Comparison of ENCODE assay signal across 8 cellular contexts in the genomic region with DNA sequence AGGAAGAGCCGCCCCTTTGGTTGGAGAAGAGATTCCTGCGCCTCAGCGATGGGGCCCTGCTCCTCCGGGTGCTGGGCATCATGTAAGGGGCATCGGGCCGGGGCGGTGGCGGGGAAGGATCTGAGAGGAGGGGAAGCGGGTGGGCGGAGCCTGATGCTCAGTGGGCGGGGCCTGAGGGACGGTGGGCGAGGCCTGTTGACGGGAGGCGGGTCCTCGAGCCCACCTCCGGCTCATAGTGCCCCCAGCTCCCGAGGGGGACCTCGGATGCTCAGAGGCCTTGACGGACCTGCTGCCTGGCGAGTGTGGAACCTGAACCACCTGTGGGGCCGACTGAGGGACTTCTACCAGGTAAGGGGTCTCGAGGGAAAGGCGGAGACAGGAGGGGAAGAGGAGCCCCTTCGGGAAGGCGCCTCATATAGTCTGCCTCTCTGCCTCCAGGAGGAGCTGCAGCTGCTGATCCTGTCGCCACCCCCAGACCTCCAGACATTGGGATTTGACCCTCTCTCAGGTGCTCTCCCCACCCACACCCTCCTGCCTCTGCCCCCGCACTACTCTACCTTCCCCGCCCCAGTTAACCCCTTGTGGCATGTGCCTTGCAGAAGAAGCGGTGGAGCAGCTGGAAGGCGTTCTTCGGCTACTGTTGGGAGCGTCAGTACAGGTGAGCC. TPM values are rescaled to one million over a fixed set of nuclear protein-coding genes. Genes with fewer than 3 reads are reported as not detected.
DNase-seq lines count a peak whose midpoint lies in the region; ATAC-seq, FAIRE-seq and TF ChIP-seq lines count a peak whose summit lies in the region.

No MANE protein-coding gene starts in this region.

- no peaks in the 10 kb centered on the region for H3K9me3 Mint-ChIP-seq in activated CD8-positive, alpha-beta memory T cell treated with anti-CD3 and anti-CD28 coated beads, Interleukin-2, amount 10 ng/mL, durations not matched to agents 7 days and 5 days (ENCODE audit: low read depth)

- peak overlapping the region; percentile 78 for H3K4me3 Mint-ChIP-seq in activated CD8-positive, alpha-beta memory T cell treated with anti-CD3 and anti-CD28 coated beads, Interleukin-2, amount 10 ng/mL, durations not matched to agents 7 days and 5 days

- H3K4me1 ChIP-seq in left ventricle myocardium inferior: peaks cover 18% of the 10 kb centered on the region
- no peaks in the 10 kb centered on the region for H3K4me1 ChIP-seq in uterus

- CTCF ChIA-PET in activated CD8-positive, alpha-beta memory T cell treated with anti-CD3 and anti-CD28 coated beads, Interleukin-2, amount 10 ng/mL, durations not matched to agents 7 days and 5 days (lab: Charles Lee): interaction anchor here (0.7 to 5.1 kb wide), 9 partner anchors 8 to 312 kb away, joined by 3 to 51 read pairs (median 9); partner anchors contain the start of genes PRDX5 and TRMT112

- H3K9me3 ChIP-seq in left ventricle myocardium inferior (replicated peaks) (no peaks in the 10 kb centered on the region), uterus (no peaks in the 10 kb centered on the region)

- H3K27ac ChIP-seq in left ventricle myocardium inferior (replicated peaks) (no peak overlapping the region), uterus (no peak overlapping the region)

- TF ChIP-seq CTCF in left ventricle myocardium inferior (IDR thresholded peaks at IDR 0.05; ENCODE audit: borderline replicate concordance) (no peak), uterus (IDR thresholded peaks at IDR 0.05) (no peak)

- peaks cover 25% of the 10 kb centered on the region for H3K36me3 Mint-ChIP-seq in activated CD8-positive, alpha-beta memory T cell treated with anti-CD3 and anti-CD28 coated beads, Interleukin-2, amount 10 ng/mL, durations not matched to agents 7 days and 5 days

- H3K36me3 ChIP-seq in left ventricle myocardium inferior: no peaks in the 10 kb centered on the region
- H3K36me3 ChIP-seq in uterus: no peaks in the 10 kb centered on the region

- peak overlapping the region; percentile 48 for H3K4me3 ChIP-seq in Jurkat, Clone E6-1 (ENCODE audit: low read length)
- H3K4me3 ChIP-seq in left ventricle myocardium inferior: peak overlapping the region; percentile 36
- no peak overlapping the region for H3K4me3 ChIP-seq in uterus

- FAIRE-seq in GM18507 (lab: Jason Lieb, UNC): peak; percentile 85

- ATAC-seq in activated CD8-positive, alpha-beta memory T cell treated with anti-CD3 and anti-CD28 coated beads, Interleukin-2, amount 10 ng/mL, durations not matched to agents 7 days and 5 days: peak; percentile 58

- TF ChIP-seq POLR2A in uterus (IDR thresholded peaks at IDR 0.05): no peak

- H3K27ac Mint-ChIP-seq in activated CD8-positive, alpha-beta memory T cell treated with anti-CD3 and anti-CD28 coated beads, Interleukin-2, amount 10 ng/mL, durations not matched to agents 7 days and 5 days: peak overlapping the region; percentile 87

- peak; percentile 66 for DNase-seq in GM18507 (ENCODE audit: extremely low spot score, insufficient read length, low read depth)
- DNase-seq in Jurkat, Clone E6-1 (ENCODE audit: low read depth, low spot score): no peak
- peak; percentile 90 for DNase-seq in activated CD8-positive, alpha-beta memory T cell treated with anti-CD3 and anti-CD28 coated beads, Interleukin-2, amount 10 ng/mL, durations not matched to agents 7 days and 5 days
- DNase-seq in left ventricle myocardium inferior: no peak
- peak; percentile 65 to 78 for DNase-seq in stimulated activated CD4-positive, alpha-beta T cell treated with anti-CD3 and anti-CD28 coated beads, Interleukin-4, amount 100 ng/mL, for 4 hours
- DNase-seq in AG20443 (ENCODE audit: low spot score): no peak
- DNase-seq in GM19240 (ENCODE audit: insufficient read length, low spot score): no peak
- no peak for DNase-seq in uterus

- peaks cover 7% of the 10 kb centered on the region for H3K27me3 ChIP-seq in left ventricle myocardium inferior (ENCODE audit: low read depth)
- H3K27me3 ChIP-seq in uterus: no peaks in the 10 kb centered on the region

- H3K27me3 Mint-ChIP-seq in activated CD8-positive, alpha-beta memory T cell treated with anti-CD3 and anti-CD28 coated beads, Interleukin-2, amount 10 ng/mL, durations not matched to agents 7 days and 5 days: no peaks in the 10 kb centered on the region

- H3K4me1 Mint-ChIP-seq in activated CD8-positive, alpha-beta memory T cell treated with anti-CD3 and anti-CD28 coated beads, Interleukin-2, amount 10 ng/mL, durations not matched to agents 7 days and 5 days: peaks cover 49% of the 10 kb centered on the region

- intact Hi-C loops in left ventricle myocardium inferior (cut with micrococcal nuclease): no loop called here
- intact Hi-C loops in uterus (cut with DNase I; ENCODE audit: low total_unique reads): no loop called here

RNA-seq across cellular contexts. Expression of gene CCDC88B, which starts 0.8 kb away (rescaled TPM):
- 16.2 TPM for polyA plus RNA-seq in Jurkat, Clone E6-1 (2012; ENCODE audit: insufficient read depth, insufficient read length)
- total RNA-seq in activated CD8-positive, alpha-beta memory T cell treated with anti-CD3 and anti-CD28 coated beads, Interleukin-2, amount 10 ng/mL, durations not matched to agents 7 days and 5 days: 100 to 1,000 TPM; 152 to 164 TPM
- total RNA-seq in left ventricle myocardium inferior (7.5 TPM), uterus (1 to 10 TPM in 3 of 4 donors, under 1 TPM in 1; 0.29 to 5.7 (median 2.9) TPM)

RNA-seq across cellular contexts. Expression of gene RPS6KA4, which starts 18.2 kb away (rescaled TPM):
- 26.5 TPM for polyA plus RNA-seq in Jurkat, Clone E6-1 (2012; ENCODE audit: insufficient read depth, insufficient read length)
- total RNA-seq in activated CD8-positive, alpha-beta memory T cell treated with anti-CD3 and anti-CD28 coated beads, Interleukin-2, amount 10 ng/mL, durations not matched to agents 7 days and 5 days: 10 to 100 TPM; 31.1 to 41.9 TPM
- 16.8 TPM for total RNA-seq in left ventricle myocardium inferior
- 10 to 100 TPM in 3 of 4 donors, 1 to 10 TPM in 1; 2.4 to 37.4 (median 29.3) TPM for total RNA-seq in uterus

RNA-seq across cellular contexts. Expression of gene PRDX5, which starts 22.9 kb away (rescaled TPM):
- 434 TPM for polyA plus RNA-seq in Jurkat, Clone E6-1 (2012; ENCODE audit: insufficient read depth, insufficient read length)
- total RNA-seq in activated CD8-positive, alpha-beta memory T cell treated with anti-CD3 and anti-CD28 coated beads, Interleukin-2, amount 10 ng/mL, durations not matched to agents 7 days and 5 days: 100 to 1,000 TPM; 125 to 163 TPM
- 321 TPM for total RNA-seq in left ventricle myocardium inferior
- 100 to 1,000 TPM in 3 of 4 donors, 10 to 100 TPM in 1; 97.1 to 156 (median 113) TPM for total RNA-seq in uterus

RNA-seq across cellular contexts. Expression of gene TRMT112, which starts 23.4 kb away (rescaled TPM):
- 483 TPM for polyA plus RNA-seq in Jurkat, Clone E6-1 (2012; ENCODE audit: insufficient read depth, insufficient read length)
- total RNA-seq in activated CD8-positive, alpha-beta memory T cell treated with anti-CD3 and anti-CD28 coated beads, Interleukin-2, amount 10 ng/mL, durations not matched to agents 7 days and 5 days: 100 to 1,000 TPM; 134 to 153 TPM
- total RNA-seq in left ventricle myocardium inferior: 97.5 TPM
- total RNA-seq in uterus: 100 to 1,000 TPM; 200 to 462 (median 323) TPM

RNA-seq across cellular contexts. Expression of gene ESRRA, which starts 35.5 kb away (rescaled TPM):
- polyA plus RNA-seq in Jurkat, Clone E6-1 (2012; ENCODE audit: insufficient read depth, insufficient read length): 19.9 TPM
- 10 to 100 TPM; 46.6 to 54.0 TPM for total RNA-seq in activated CD8-positive, alpha-beta memory T cell treated with anti-CD3 and anti-CD28 coated beads, Interleukin-2, amount 10 ng/mL, durations not matched to agents 7 days and 5 days
- 213 TPM for total RNA-seq in left ventricle myocardium inferior
- total RNA-seq in uterus: 10 to 100 TPM; 12.1 to 49.2 (median 17.5) TPM

Comparison
In these comparisons a context has a peak if more than half of its experiments do, and no peak if none do; other contexts are left out.
1. DNase-seq: peak in GM18507 (single experiment), activated CD8-positive, alpha-beta memory T cell treated with anti-CD3 and anti-CD28 coated beads, Interleukin-2, amount 10 ng/mL, durations not matched to agents 7 days and 5 days (single experiment) and stimulated activated CD4-positive, alpha-beta T cell treated with anti-CD3 and anti-CD28 coated beads, Interleukin-4, amount 100 ng/mL, for 4 hours (2 of 2); none in Jurkat, Clone E6-1 (single experiment), left ventricle myocardium inferior (single experiment), AG20443 (single experiment), GM19240 (single experiment) and uterus (0 of 2).
2. H3K4me3 ChIP-seq: peak in Jurkat, Clone E6-1 (single experiment) and left ventricle myocardium inferior (single experiment); none in uterus (0 of 2).
3. RNA of gene CCDC88B, which starts 0.8 kb away (total RNA-seq): 152 to 164 TPM in activated CD8-positive, alpha-beta memory T cell treated with anti-CD3 and anti-CD28 coated beads, Interleukin-2, amount 10 ng/mL, durations not matched to agents 7 days and 5 days; 7.5 TPM in left ventricle myocardium inferior (single experiment) and 0.29 to 5.7 TPM in uterus; every median in the first group is over 10 times any median in the second.